Comparison of ENCODE assay signal across 11 cellular contexts in the genomic region with DNA sequence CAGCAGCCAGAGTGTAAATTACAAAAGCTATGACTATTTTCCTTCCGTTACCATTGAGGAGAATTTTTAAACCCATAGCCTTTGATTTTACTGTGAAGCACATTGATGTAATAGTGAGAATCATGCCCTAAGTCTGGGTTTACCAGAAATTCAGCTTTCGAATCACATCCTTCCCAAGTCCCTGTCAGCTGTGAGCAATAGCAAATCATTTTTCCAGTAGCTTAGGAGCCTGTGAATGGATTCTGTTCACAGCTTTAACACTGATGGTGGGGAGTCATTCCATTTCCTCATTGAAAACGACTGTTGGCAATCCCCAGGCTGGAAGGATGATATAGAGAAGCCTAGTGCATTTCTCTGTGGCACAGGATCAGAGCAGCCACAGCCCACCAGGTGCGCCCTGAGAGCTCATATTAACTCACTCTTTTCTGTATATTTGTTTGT.
DNase-seq lines count a peak whose midpoint lies in the region; ATAC-seq and TF ChIP-seq lines count a peak whose summit lies in the region.
"Had no signal": no experiment of that assay in that cellular context is flagged by ENCODE, and none has a peak within 500 bp of the region (broad histone marks: within the 10 kb centered on the region; RNA-seq: fewer than 3 reads in every experiment).

No MANE protein-coding gene starts in this region.

- intact Hi-C loops in activated T-helper 1 cell treated with anti-CD3 and anti-CD28 coated beads, Interleukin-12 subunit alpha, Interleukin-12 subunit beta, Interleukin-2, Interleukin-4 antibody, amounts not matched to agents 30 ng/mL and 10 ng/mL and 1 ng/mL, durations not matched to agents 14 hours and 24 hours and 36 hours (cut with micrococcal nuclease) = loop anchor here (1.0 to 5.0 kb wide), 14 partner anchors 20 to 521 kb away; no protein-coding TSS in a partner anchor

- peak; percentile 53 for ATAC-seq in HG03045 (IDR thresholded peaks at IDR 0.05; ENCODE audit: unreplicated experiment)
- ATAC-seq in GM19351 (IDR thresholded peaks at IDR 0.05; ENCODE audit: unreplicated experiment) = no peak
- ATAC-seq: naive thymus-derived CD4-positive, alpha-beta T cell had no signal

- H3K27me3 Mint-ChIP-seq in activated T-helper 1 cell treated with anti-CD3 and anti-CD28 coated beads, Interleukin-12 subunit alpha, Interleukin-12 subunit beta, Interleukin-2, Interleukin-4 antibody, amounts not matched to agents 30 ng/mL and 10 ng/mL and 1 ng/mL, durations not matched to agents 14 hours and 24 hours and 36 hours (ENCODE audit: insufficient read depth) = no peaks in the 10 kb centered on the region
- H3K27me3 Mint-ChIP-seq in glutamatergic neuron (ENCODE audit: unreplicated experiment) = peaks cover 1% of the 10 kb centered on the region
- H3K27me3 Mint-ChIP-seq: naive thymus-derived CD4-positive, alpha-beta T cell had no signal

- no peak for TF ChIP-seq CTCF in glutamatergic neuron (IDR thresholded peaks at IDR 0.05; ENCODE audit: partially characterized antibody, unreplicated experiment)

- no peak overlapping the region for H3K4me3 Mint-ChIP-seq in activated T-helper 1 cell treated with anti-CD3 and anti-CD28 coated beads, Interleukin-12 subunit alpha, Interleukin-12 subunit beta, Interleukin-2, Interleukin-4 antibody, amounts not matched to agents 30 ng/mL and 10 ng/mL and 1 ng/mL, durations not matched to agents 14 hours and 24 hours and 36 hours
- no peak overlapping the region for H3K4me3 Mint-ChIP-seq in glutamatergic neuron (ENCODE audit: unreplicated experiment)

- peaks cover 44% of the 10 kb centered on the region for H3K4me1 Mint-ChIP-seq in activated T-helper 1 cell treated with anti-CD3 and anti-CD28 coated beads, Interleukin-12 subunit alpha, Interleukin-12 subunit beta, Interleukin-2, Interleukin-4 antibody, amounts not matched to agents 30 ng/mL and 10 ng/mL and 1 ng/mL, durations not matched to agents 14 hours and 24 hours and 36 hours (ENCODE audit: low read depth)
- no peaks in the 10 kb centered on the region for H3K4me1 Mint-ChIP-seq in glutamatergic neuron (ENCODE audit: low read depth, unreplicated experiment)

- peaks cover 8% of the 10 kb centered on the region for H3K9me3 Mint-ChIP-seq in activated T-helper 1 cell treated with anti-CD3 and anti-CD28 coated beads, Interleukin-12 subunit alpha, Interleukin-12 subunit beta, Interleukin-2, Interleukin-4 antibody, amounts not matched to agents 30 ng/mL and 10 ng/mL and 1 ng/mL, durations not matched to agents 14 hours and 24 hours and 36 hours
- H3K9me3 Mint-ChIP-seq in glutamatergic neuron (ENCODE audit: unreplicated experiment) = no peaks in the 10 kb centered on the region

- H3K27ac Mint-ChIP-seq in activated T-helper 1 cell treated with anti-CD3 and anti-CD28 coated beads, Interleukin-12 subunit alpha, Interleukin-12 subunit beta, Interleukin-2, Interleukin-4 antibody, amounts not matched to agents 30 ng/mL and 10 ng/mL and 1 ng/mL, durations not matched to agents 14 hours and 24 hours and 36 hours = peak overlapping the region; percentile 70
- H3K27ac Mint-ChIP-seq in glutamatergic neuron (ENCODE audit: unreplicated experiment) = no peak overlapping the region

- H3K36me3 Mint-ChIP-seq in activated T-helper 1 cell treated with anti-CD3 and anti-CD28 coated beads, Interleukin-12 subunit alpha, Interleukin-12 subunit beta, Interleukin-2, Interleukin-4 antibody, amounts not matched to agents 30 ng/mL and 10 ng/mL and 1 ng/mL, durations not matched to agents 14 hours and 24 hours and 36 hours (ENCODE audit: low read depth) = peaks cover 2% of the 10 kb centered on the region
- no peaks in the 10 kb centered on the region for H3K36me3 Mint-ChIP-seq in glutamatergic neuron (ENCODE audit: unreplicated experiment)

- peak; percentile 39 for DNase-seq in stimulated activated naive CD4-positive, alpha-beta T cell treated with Interleukin-2 at 50 U/mL for 16 hours (lab: John Stamatoyannopoulos, UW)
- DNase-seq in stimulated activated naive CD4-positive, alpha-beta T cell (lab: John Stamatoyannopoulos, UW) = no peak
- DNase-seq in activated T-helper 1 cell treated with anti-CD3 and anti-CD28 coated beads, Interleukin-12 subunit alpha, Interleukin-12 subunit beta, Interleukin-2, Interleukin-4 antibody, amounts not matched to agents 30 ng/mL and 10 ng/mL and 1 ng/mL, durations not matched to agents 14 hours and 24 hours and 36 hours (ENCODE audit: low spot score) = peak; percentile 6
- no peak for DNase-seq in COR-L47 (lab: John Stamatoyannopoulos, UW)
- DNase-seq in glutamatergic neuron = no peak
- no peak for DNase-seq in dedifferentiated amniotic fluid mesenchymal stem cell (ENCODE audit: extremely low spot score)
- DNase-seq: anterior cingulate cortex, upper lobe of left lung had no signal

Comparison
In these comparisons a context has a peak if more than half of its experiments do, and no peak if none do; other contexts are left out.
1. DNase-seq: peak in stimulated activated naive CD4-positive, alpha-beta T cell treated with Interleukin-2 at 50 U/mL for 16 hours (single experiment) and activated T-helper 1 cell treated with anti-CD3 and anti-CD28 coated beads, Interleukin-12 subunit alpha, Interleukin-12 subunit beta, Interleukin-2, Interleukin-4 antibody, amounts not matched to agents 30 ng/mL and 10 ng/mL and 1 ng/mL, durations not matched to agents 14 hours and 24 hours and 36 hours (single experiment); none in stimulated activated naive CD4-positive, alpha-beta T cell (0 of 6), COR-L47 (single experiment), glutamatergic neuron (single experiment) and dedifferentiated amniotic fluid mesenchymal stem cell (single experiment).